9 cellular contexts compared by ENCODE assay signal in genomic region chr19:13023666-13024065, GRCh38. TPM values are rescaled to one million over a fixed set of nuclear protein-coding genes. Genes with fewer than 3 reads are reported as not detected.
DNase-seq lines count a peak whose midpoint lies in the region; ATAC-seq, FAIRE-seq and TF ChIP-seq lines count a peak whose summit lies in the region.
"Had no signal": no experiment of that assay in that cellular context is flagged by ENCODE, and none has a peak within 500 bp of the region (broad histone marks: within the 10 kb centered on the region; RNA-seq: fewer than 3 reads in every experiment).

No MANE protein-coding gene starts in this region.

- CTCF ChIA-PET in AG04449 (lab: Yijun Ruan, JAX): interaction anchor here (1.1 to 15.0 kb wide), 3 partner anchors 8 to 37 kb away, joined by 3 to 427 read pairs (median 56); no protein-coding TSS in a partner anchor

- peak overlapping the region; percentile 65 for H3K4me3 ChIP-seq in AG04449 (ENCODE audit: low read depth, low read length)
- H3K4me3 ChIP-seq in astrocyte of the cerebellum (ENCODE audit: low read depth, low read length): peak overlapping the region; percentile 84

- FAIRE-seq in GM19239 (lab: Jason Lieb, UNC): no peak

- DNase-seq in AG04449 (ENCODE audit: low read depth, low spot score) (no peak), HFFc6 (no peak), astrocyte of the cerebellum (ENCODE audit: low read depth) (no peak), mesothelial cell of epicardium (ENCODE audit: low spot score in 2 of 2, unreplicated experiment in 2 of 2) (no peak), GM19239 (ENCODE audit: insufficient read length, low spot score) (no peak), GM19238 (ENCODE audit: insufficient read length, low spot score) (no peak), mesenteric fat pad (ENCODE audit: low spot score) (no peak)
- DNase-seq: activated gamma-delta T cell had no signal

- H3K27ac Mint-ChIP-seq in HFFc6: peak overlapping the region; percentile 99
- no peak overlapping the region for H3K27ac Mint-ChIP-seq in mesothelial cell of epicardium

- H3K36me3 Mint-ChIP-seq in HFFc6 (ENCODE audit: low read depth) (peaks cover 28% of the 10 kb centered on the region), mesothelial cell of epicardium (peaks cover 30% of the 10 kb centered on the region)

- TF ChIP-seq CTCF in AG04449 (IDR thresholded peaks at IDR 0.05; ENCODE audit: insufficient read depth, low read length, missing control alignments) (no peak), HFFc6 (IDR thresholded peaks at IDR 0.05) (no peak), astrocyte of the cerebellum (IDR thresholded peaks at IDR 0.05; ENCODE audit: low read depth, low read length, missing control alignments) (no peak), mesothelial cell of epicardium (IDR thresholded peaks at IDR 0.05; ENCODE audit: unreplicated experiment) (no peak)

- in situ Hi-C loops in astrocyte of the cerebellum (cut with HindIII; ENCODE audit: low sequenced_read_pairs): no loop called here

- no peaks in the 10 kb centered on the region for H3K9me3 Mint-ChIP-seq in HFFc6
- H3K9me3 Mint-ChIP-seq in mesothelial cell of epicardium: no peaks in the 10 kb centered on the region

- peaks cover 3% of the 10 kb centered on the region for H3K27me3 Mint-ChIP-seq in HFFc6 (ENCODE audit: insufficient read depth)
- H3K27me3 Mint-ChIP-seq in mesothelial cell of epicardium (ENCODE audit: low read depth): peaks cover 97% of the 10 kb centered on the region

- POLR2A ChIA-PET in AG04449 (lab: Yijun Ruan, JAX): interaction anchor here (0.6 to 2.5 kb wide), 3 partner anchors 10 to 82 kb away, joined by 3 to 18 read pairs (median 6); no protein-coding TSS in a partner anchor

- peak overlapping the region; percentile 93 for H3K4me3 Mint-ChIP-seq in HFFc6
- H3K4me3 Mint-ChIP-seq in mesothelial cell of epicardium: peak overlapping the region; percentile 59

- no peak for ATAC-seq in HG03469 (IDR thresholded peaks at IDR 0.05; ENCODE audit: unreplicated experiment)

- H3K4me1 Mint-ChIP-seq in HFFc6 (ENCODE audit: low read depth) (peaks cover 78% of the 10 kb centered on the region), mesothelial cell of epicardium (peaks cover 55% of the 10 kb centered on the region)

RNA-seq across cellular contexts. Expression of gene NFIX, which starts 28.4 kb away (rescaled TPM):
- 100 to 1,000 TPM; 129 to 161 (median 142) TPM for total RNA-seq in HFFc6 (2021; fragmentation: NEBNext Ultra II Directional; extraction: Animal tissue kit (Norgen Biotek cat#: 25700))
- total RNA-seq in mesothelial cell of epicardium: 52.4 to 55.5 TPM (median 53.8 TPM) in 3 replicates
- 166 TPM for total RNA-seq in mesenteric fat pad

RNA-seq across cellular contexts. Expression of gene DAND5, which starts 54.3 kb away (rescaled TPM):
- total RNA-seq in HFFc6 (2021; fragmentation: NEBNext Ultra II Directional; extraction: Animal tissue kit (Norgen Biotek cat#: 25700)): not detected
- total RNA-seq in mesothelial cell of epicardium: 0.16 TPM in 1 of 3 replicates, not detected in the others
- total RNA-seq in mesenteric fat pad: not detected
